In the genomic region with DNA sequence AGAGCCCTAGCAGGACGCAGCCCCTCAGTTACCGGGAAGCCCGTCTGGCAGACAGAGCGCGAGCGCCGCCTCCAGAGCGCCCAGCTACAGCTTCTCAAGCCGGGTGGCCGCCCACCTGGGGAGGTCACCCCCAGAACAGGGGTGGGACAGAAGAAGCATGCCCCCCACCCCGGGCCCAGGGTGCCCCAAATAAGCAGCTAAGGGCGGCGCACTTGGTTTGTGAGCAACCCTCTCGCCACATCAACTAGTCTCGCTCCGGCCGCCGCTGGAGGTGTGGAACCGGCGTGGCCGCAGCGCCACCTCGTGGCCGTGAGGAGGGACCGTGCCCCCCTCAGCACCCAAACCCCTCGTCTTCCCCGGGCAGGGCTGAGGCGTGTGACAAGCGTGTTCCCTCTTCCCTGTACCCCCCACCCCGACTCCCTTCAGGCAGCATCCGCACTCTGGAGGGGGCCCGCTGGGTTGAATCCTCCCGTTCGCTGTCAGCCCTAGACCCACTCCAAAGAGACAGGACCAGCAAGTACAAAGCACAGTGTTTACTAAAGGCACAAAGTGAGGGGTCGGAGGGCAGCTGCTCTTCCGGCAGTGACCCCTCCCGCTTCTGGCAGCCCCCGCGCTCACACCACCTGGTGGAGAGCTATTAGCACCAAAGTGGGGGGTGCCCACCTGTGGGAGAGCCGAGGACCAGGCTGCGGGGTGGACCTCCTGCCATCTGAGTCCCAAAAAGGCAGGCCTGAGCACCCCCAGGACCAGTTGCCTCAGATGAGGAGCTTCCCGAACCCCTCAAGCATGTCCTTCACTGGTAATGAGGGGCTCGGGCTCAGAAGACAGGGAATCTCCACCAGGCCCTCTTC, we compare ENCODE assay signal across 1 cellular context.
TF ChIP-seq lines count a peak whose summit lies in the region.

No MANE protein-coding gene starts in this region.

TF ChIP-seq in H1, 55 proteins besides CTCF, POLR2A, EP300 and RAD21:
- TF ChIP-seq GABPA (IDR thresholded peaks at IDR 0.05; ENCODE audit: borderline replicate concordance, insufficient read depth, low read length) (0 out of 2 replicates have a peak, but pooled peaks have one; percentile 55), CREB1 (IDR thresholded peaks at IDR 0.05) (no peak; the same call in 1 of the 2 replicates), EGR1 (IDR thresholded peaks at IDR 0.05; ENCODE audit: borderline replicate concordance, low read depth, low read length) (no peak), MAFK (IDR thresholded peaks at IDR 0.05; ENCODE audit: low read depth, low read length) (no peak), CHD2 (IDR thresholded peaks at IDR 0.05; ENCODE audit: low read length) (no peak), ZNF274 (IDR thresholded peaks at IDR 0.05; ENCODE audit: borderline replicate concordance, extremely low read depth, low read length) (no peak), SP1 (IDR thresholded peaks at IDR 0.05; ENCODE audit: low read depth, low read length) (no peak), TAF1 (IDR thresholded peaks at IDR 0.05; ENCODE audit: low read depth, low read length) (no peak), POLR2AphosphoS5 (IDR thresholded peaks at IDR 0.05; ENCODE audit: low read depth, low read length) (no peak), SP2 (IDR thresholded peaks at IDR 0.05; ENCODE audit: low read length) (no peak), FOSL1 (IDR thresholded peaks at IDR 0.05; ENCODE audit: insufficient read depth, low read depth, low read length) (no peak), TAF7 (optimal IDR thresholded peaks at IDR 0.05; ENCODE audit: borderline replicate concordance, low read depth, low read length) (peak; percentile 36), EZH2 (IDR thresholded peaks at IDR 0.05; ENCODE audit: low read depth, low read length, severe bottlenecking) (no peak), PHF8 (conservative IDR thresholded peaks at IDR 0.05; ENCODE audit: low read depth, low read length) (no peak), YY1 (IDR thresholded peaks at IDR 0.05; ENCODE audit: low read depth, low read length) (0 out of 2 replicates have a peak, but pooled peaks have one; percentile 9), RNF2 (IDR thresholded peaks at IDR 0.05; ENCODE audit: borderline replicate concordance, low read depth, low read length, missing control alignments, poor library complexity, severe bottlenecking) (no peak), BCL11A (IDR thresholded peaks at IDR 0.05; ENCODE audit: low read depth in 2 of 2, low read length in 2 of 2) (no peak), SUZ12 (IDR thresholded peaks at IDR 0.05; ENCODE audit: low read length) (no peak), SIN3A (conservative IDR thresholded peaks at IDR 0.05 in 1 of 2, IDR thresholded peaks at IDR 0.05 in 1 of 2; ENCODE audit: low read depth in 1 of 2, low read length in 2 of 2) (no peak), KDM1A (IDR thresholded peaks at IDR 0.05; ENCODE audit: borderline replicate concordance, low read length) (no peak), RXRA (IDR thresholded peaks at IDR 0.05; ENCODE audit: insufficient read depth, low read depth, low read length) (no peak), CEBPB (IDR thresholded peaks at IDR 0.05; ENCODE audit: low read depth, low read length) (no peak), RFX5 (IDR thresholded peaks at IDR 0.05; ENCODE audit: borderline replicate concordance, low read depth, low read length) (no peak), ASH2L (IDR thresholded peaks at IDR 0.05; ENCODE audit: low read length) (no peak), RBBP5 (IDR thresholded peaks at IDR 0.05; ENCODE audit: borderline replicate concordance, low read depth, low read length) (no peak), KDM4A (IDR thresholded peaks at IDR 0.05; ENCODE audit: low read depth, low read length, severe bottlenecking) (peak; percentile 25)
- TF ChIP-seq, protein P1, sequence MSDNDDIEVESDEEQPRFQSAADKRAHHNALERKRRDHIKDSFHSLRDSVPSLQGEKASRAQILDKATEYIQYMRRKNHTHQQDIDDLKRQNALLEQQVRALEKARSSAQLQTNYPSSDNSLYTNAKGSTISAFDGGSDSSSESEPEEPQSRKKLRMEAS (IDR thresholded peaks at IDR 0.05) = peak; percentile 54; the same call in 1 of the 2 replicates
- TF ChIP-seq, protein P2, sequence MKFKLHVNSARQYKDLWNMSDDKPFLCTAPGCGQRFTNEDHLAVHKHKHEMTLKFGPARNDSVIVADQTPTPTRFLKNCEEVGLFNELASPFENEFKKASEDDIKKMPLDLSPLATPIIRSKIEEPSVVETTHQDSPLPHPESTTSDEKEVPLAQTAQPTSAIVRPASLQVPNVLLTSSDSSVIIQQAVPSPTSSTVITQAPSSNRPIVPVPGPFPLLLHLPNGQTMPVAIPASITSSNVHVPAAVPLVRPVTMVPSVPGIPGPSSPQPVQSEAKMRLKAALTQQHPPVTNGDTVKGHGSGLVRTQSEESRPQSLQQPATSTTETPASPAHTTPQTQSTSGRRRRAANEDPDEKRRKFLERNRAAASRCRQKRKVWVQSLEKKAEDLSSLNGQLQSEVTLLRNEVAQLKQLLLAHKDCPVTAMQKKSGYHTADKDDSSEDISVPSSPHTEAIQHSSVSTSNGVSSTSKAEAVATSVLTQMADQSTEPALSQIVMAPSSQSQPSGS (IDR thresholded peaks at IDR 0.05; ENCODE audit: low read length) = no peak
